3 cellular contexts compared by ENCODE assay signal in genomic region chr1:32195972-32196823, GRCh38.
A peak's percentile ranks its signal among the peaks of the same experiment; 100 is the strongest.
TF ChIP-seq lines count a peak whose summit lies in the region.

No MANE protein-coding gene starts in this region.

TF ChIP-seq in SK-N-SH, 30 proteins besides CTCF, POLR2A, EP300 and RAD21 (continues in another document):
- TF ChIP-seq SIN3A (IDR thresholded peaks at IDR 0.05; ENCODE audit: borderline replicate concordance, low read depth, low read length) (no peak), TAF1 (IDR thresholded peaks at IDR 0.05; ENCODE audit: borderline replicate concordance, low read depth, low read length) (no peak), MEF2A (IDR thresholded peaks at IDR 0.05; ENCODE audit: borderline replicate concordance, low read depth) (no peak), PBX3 (IDR thresholded peaks at IDR 0.05) (no peak), MXI1 (IDR thresholded peaks at IDR 0.05; ENCODE audit: low read depth, low read length) (no peak), USF2 (IDR thresholded peaks at IDR 0.05; ENCODE audit: borderline replicate concordance, low read depth, low read length) (no peak), USF1 (IDR thresholded peaks at IDR 0.05; ENCODE audit: borderline replicate concordance, low read depth) (no peak), IRF3 (IDR thresholded peaks at IDR 0.05; ENCODE audit: low read depth, low read length) (no peak), EZH2phosphoT487 (IDR thresholded peaks at IDR 0.05; ENCODE audit: borderline replicate concordance, low read depth) (no peak), JUND (IDR thresholded peaks at IDR 0.05) (no peak)

TF ChIP-seq in SK-N-SH treated with all-trans-retinoic acid at 6 μM for 48 hours, 23 proteins besides CTCF, POLR2A, EP300 and RAD21:
- TF ChIP-seq RARB (CRISPR knock-in tag; IDR thresholded peaks at IDR 0.05): no peak
- no peak for TF ChIP-seq ZNF70 (CRISPR knock-in tag; IDR thresholded peaks at IDR 0.05)
- no peak for TF ChIP-seq OSR1 (CRISPR knock-in tag; IDR thresholded peaks at IDR 0.05)
- TF ChIP-seq POU6F1 (CRISPR knock-in tag; IDR thresholded peaks at IDR 0.05; ENCODE audit: borderline replicate concordance, low read depth): no peak
- no peak for TF ChIP-seq TSHZ2 (CRISPR knock-in tag; IDR thresholded peaks at IDR 0.05)
- no peak for TF ChIP-seq ZC3H10 (CRISPR knock-in tag; IDR thresholded peaks at IDR 0.05)
- no peak for TF ChIP-seq TOX (CRISPR knock-in tag; IDR thresholded peaks at IDR 0.05; ENCODE audit: borderline replicate concordance)
- TF ChIP-seq CSDC2 (CRISPR knock-in tag; IDR thresholded peaks at IDR 0.05): no peak
- TF ChIP-seq ZFP30 (CRISPR knock-in tag; IDR thresholded peaks at IDR 0.05): no peak
- TF ChIP-seq ESRRG (CRISPR knock-in tag; IDR thresholded peaks at IDR 0.05): no peak

TF ChIP-seq in K562, 482 proteins besides CTCF, POLR2A, EP300 and RAD21:
- TF ChIP-seq HMG20B (CRISPR knock-in tag; IDR thresholded peaks at IDR 0.05) (0 out of 2 replicates have a peak, but pooled peaks have one; percentile 73), ZNF76 (CRISPR knock-in tag; IDR thresholded peaks at IDR 0.05; ENCODE audit: borderline replicate concordance) (no peak)
